Comparison of ENCODE assay signal across 8 cellular contexts in the genomic region with DNA sequence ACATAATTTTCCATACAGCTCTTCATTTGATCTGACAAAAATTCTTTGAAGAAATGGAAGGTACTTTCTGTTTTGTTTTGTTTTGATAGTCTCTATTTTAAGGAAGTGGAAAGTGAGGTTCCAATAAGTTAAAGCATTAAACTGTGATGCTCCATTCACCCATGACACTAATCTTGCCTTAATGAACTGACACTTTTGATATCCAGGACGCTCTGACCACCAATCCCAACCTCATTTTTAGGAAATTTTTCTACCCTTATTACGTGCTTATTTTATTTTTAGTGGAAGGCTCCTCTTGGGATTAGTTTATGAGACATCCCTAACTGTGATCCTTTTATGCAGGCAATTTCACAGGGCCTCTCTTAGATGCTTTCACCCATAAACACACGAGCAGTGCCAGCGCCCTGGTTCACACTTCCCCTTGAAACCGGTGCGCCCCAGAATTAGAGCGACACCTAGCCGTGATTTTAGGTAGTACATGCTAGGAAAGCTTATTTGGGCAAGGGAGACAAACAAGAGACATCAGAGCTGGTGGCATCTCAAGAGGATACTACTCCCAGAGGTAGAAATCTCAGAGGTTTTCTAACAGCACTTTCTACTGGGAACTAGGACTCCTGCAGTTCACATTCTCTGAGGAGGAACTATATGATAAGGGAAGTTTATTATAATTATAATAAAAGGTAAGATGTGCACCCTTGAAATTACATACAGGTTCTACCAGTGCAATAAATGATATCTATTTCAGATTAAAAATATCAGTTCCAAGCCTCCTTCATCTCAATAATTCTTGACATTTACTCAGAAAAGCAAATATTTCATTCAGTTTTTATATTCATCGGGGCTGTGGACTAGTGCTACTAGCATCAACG.
DNase-seq lines count a peak whose midpoint lies in the region; ATAC-seq lines count a peak whose summit lies in the region.

No MANE protein-coding gene starts in this region.

- ATAC-seq in GM18873 (IDR thresholded peaks at IDR 0.05; ENCODE audit: low FRiP score, unreplicated experiment) (peak; percentile 51), HG03108 (IDR thresholded peaks at IDR 0.05; ENCODE audit: unreplicated experiment) (peak; percentile 60)

- DNase-seq in AG20443 (ENCODE audit: low spot score) (peak; percentile 84), NCI-H2171 treated with DMSO at 0.1 percent for 48 hours (lab: John Stamatoyannopoulos, UW) (peak; percentile 48), kidney tubule cell (ENCODE audit: low spot score) (peak; percentile 76)
- DNase-seq in activated CD4-positive, CD25-positive, alpha-beta regulatory T cell treated with anti-CD3 and anti-CD28 coated beads, Interleukin-2, amount 50 U/mL, for 16 hours (ENCODE audit: low read depth, low spot score), result peak; percentile 71
- DNase-seq in central memory CD4-positive, alpha-beta T cell, result peak; percentile 57
- DNase-seq in stimulated activated CD4-positive, alpha-beta T cell treated with anti-CD3 and anti-CD28 coated beads, Interleukin-2, amount 100 ng/mL, for 48 hours, result peak; percentile 81 to 85

Comparison
In these comparisons a context has a peak if more than half of its experiments do, and no peak if none do; other contexts are left out.
1. Peak in every context shown above with its lines: DNase-seq and ATAC-seq.